8 cellular contexts compared by ENCODE assay signal in genomic region chr16:85010931-85011845, GRCh38. TPM values are rescaled to one million over a fixed set of nuclear protein-coding genes. Genes with fewer than 3 reads are reported as not detected.
DNase-seq lines count a peak whose midpoint lies in the region; ATAC-seq, FAIRE-seq and TF ChIP-seq lines count a peak whose summit lies in the region.

A gene with protein sequence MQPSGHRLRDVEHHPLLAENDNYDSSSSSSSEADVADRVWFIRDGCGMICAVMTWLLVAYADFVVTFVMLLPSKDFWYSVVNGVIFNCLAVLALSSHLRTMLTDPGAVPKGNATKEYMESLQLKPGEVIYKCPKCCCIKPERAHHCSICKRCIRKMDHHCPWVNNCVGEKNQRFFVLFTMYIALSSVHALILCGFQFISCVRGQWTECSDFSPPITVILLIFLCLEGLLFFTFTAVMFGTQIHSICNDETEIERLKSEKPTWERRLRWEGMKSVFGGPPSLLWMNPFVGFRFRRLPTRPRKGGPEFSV (minus strand): TSS chr16:85011535. CDS start chr16:84990618, 20,917 bp downstream.

- H3K36me3 Mint-ChIP-seq in activated B cell treated with CpG ODN at 0.5 μM for 24 hours (ENCODE audit: low read depth), result peaks cover 14% of the 10 kb centered on the region

- H3K4me1 ChIP-seq in A549, result peaks cover 32% of the 10 kb centered on the region

- DNase-seq in A549 (ENCODE audit: low read depth in 1 of 2, low spot score in 1 of 2) (peak; percentile 85 to 88), NCI-H2227 (lab: John Stamatoyannopoulos, UW; ENCODE audit: unreplicated experiment) (peak; percentile 85), activated B cell treated with CpG ODN at 0.5 μM for 24 hours (peak; percentile 80), cardiac fibroblast (ENCODE audit: low read depth in 2 of 2) (peak; percentile 85 to 92), iris pigment epithelial cell (ENCODE audit: low read depth) (peak; percentile 85)
- peak; percentile 86 for DNase-seq in stimulated activated CD4-positive, alpha-beta T cell treated with anti-CD3 and anti-CD28 coated beads, Interleukin-12 subunit alpha, Interleukin-12 subunit beta, amount 100 ng/mL, for 4 hours

- TF ChIP-seq EP300 in A549 (IDR thresholded peaks at IDR 0.05), result 0 out of 5 replicates have a peak, but pooled peaks of 1 of the 2 experiments have one; percentile 20

- TF ChIP-seq CTCF in A549 (IDR thresholded peaks at IDR 0.05) (no peak), activated B cell treated with CpG ODN at 0.5 μM for 24 hours (IDR thresholded peaks at IDR 0.05) (no peak), cardiac fibroblast (IDR thresholded peaks at IDR 0.05; ENCODE audit: low read depth, low read length) (peak; percentile 1)

- H3K27me3 Mint-ChIP-seq in activated B cell treated with CpG ODN at 0.5 μM for 24 hours, result peaks cover 11% of the 10 kb centered on the region

- H3K9me3 ChIP-seq in A549, result no peaks in the 10 kb centered on the region

- CTCF ChIA-PET in A549 (lab: Yijun Ruan, JAX) (interaction anchor here (0.9 to 4.9 kb wide), 9 partner anchors 9 to 76 kb away, joined by 3 to 21 read pairs (median 3); no protein-coding TSS in a partner anchor), activated B cell treated with CpG ODN at 0.5 μM for 24 hours (lab: Charles Lee) (interaction anchor here (0.6 to 1.2 kb wide), 4 partner anchors 16 to 824 kb away, joined by 3 read pairs; partner anchors contain the start of gene TAF1C)

- TF ChIP-seq RAD21 in A549 (conservative IDR thresholded peaks at IDR 0.05 in 1 of 2, IDR thresholded peaks at IDR 0.05 in 1 of 2), result peak in 1 of 2 experiments; percentile 22; a peak in 2 of 5 replicates

- H3K4me2 ChIP-seq in A549, result peak within 1 kb of the TSS; percentile 94

- peak within 1 kb of the TSS; percentile 97 for H3K4me3 Mint-ChIP-seq in activated B cell treated with CpG ODN at 0.5 μM for 24 hours

- ATAC-seq in A549 (peak; percentile 96 to 98), GM18519 (IDR thresholded peaks at IDR 0.05; ENCODE audit: low FRiP score, unreplicated experiment) (peak; percentile 79), HG03045 (IDR thresholded peaks at IDR 0.05; ENCODE audit: unreplicated experiment) (peak; percentile 89), activated B cell treated with CpG ODN at 0.5 μM for 24 hours (ENCODE audit: low read depth) (peak; percentile 89)

- WGBS in A549 (ENCODE audit: missing lambda C conversion rate), result 1% methylated on average over 50 of the region's 86 CpGs

- TF ChIP-seq POLR2A in A549 (IDR thresholded peaks at IDR 0.05; ENCODE audit: low read length), result peak; percentile 89

- H3K27ac ChIP-seq in A549, result peak within 1 kb of the TSS; percentile 99

- no peak for FAIRE-seq in A549 (lab: Jason Lieb, UNC)

- peaks cover 38% of the 10 kb centered on the region for H3K4me1 Mint-ChIP-seq in activated B cell treated with CpG ODN at 0.5 μM for 24 hours

- H3K4me3 ChIP-seq in A549 (peak within 1 kb of the TSS; percentile 87), cardiac fibroblast (replicated peaks in 1 of 2; ENCODE audit: low read depth in 2 of 2, low read length in 2 of 2) (peak within 1 kb of the TSS; percentile 81 to 91)

- POLR2A ChIA-PET in A549 (lab: Yijun Ruan, JAX), result interaction anchor here (0.6 to 2.1 kb wide), 5 partner anchors 10 to 76 kb away, joined by 3 to 16 read pairs (median 7); partner anchors contain the start of gene KIAA0513
- POLR2A ChIA-PET in activated B cell treated with CpG ODN at 0.5 μM for 24 hours (lab: Charles Lee), result interaction anchor here (0.6 to 6.1 kb wide), 6 partner anchors 12 to 103 kb away, joined by 3 to 51 read pairs (median 4); partner anchors contain the start of gene KIAA0513

- intact Hi-C loops in activated B cell treated with CpG ODN at 0.5 μM for 24 hours (cut with micrococcal nuclease), result loop anchor here (1.0 to 5.0 kb wide), 2 partner anchors 16 to 76 kb away; partner anchors contain the start of gene KIAA0513

- peak within 1 kb of the TSS; percentile 98 for H3K27ac Mint-ChIP-seq in activated B cell treated with CpG ODN at 0.5 μM for 24 hours

- no peaks in the 10 kb centered on the region for H3K9me3 Mint-ChIP-seq in activated B cell treated with CpG ODN at 0.5 μM for 24 hours

TF ChIP-seq in A549, 52 proteins besides CTCF, POLR2A, EP300 and RAD21 (continues in another document):
- no peak for TF ChIP-seq SREBF2 (IDR thresholded peaks at IDR 0.05)
- TF ChIP-seq ELK1 (IDR thresholded peaks at IDR 0.05; ENCODE audit: low read depth, low read length), result 0 out of 2 replicates have a peak, but pooled peaks have one; percentile 27
- peak; percentile 80 for TF ChIP-seq PHF8 (IDR thresholded peaks at IDR 0.05; ENCODE audit: borderline replicate concordance, low read depth)
- no peak for TF ChIP-seq GATA3 (IDR thresholded peaks at IDR 0.05; ENCODE audit: borderline replicate concordance)
- no peak for TF ChIP-seq CBX2 (IDR thresholded peaks at IDR 0.05; ENCODE audit: borderline replicate concordance, low read depth)
- no peak for TF ChIP-seq HDAC2 (IDR thresholded peaks at IDR 0.05)
- no peak for TF ChIP-seq FOXS1 (CRISPR knock-in tag; IDR thresholded peaks at IDR 0.05)
- 0 out of 2 replicates have a peak, but pooled peaks have one; percentile 13 for TF ChIP-seq TFCP2L1 (CRISPR knock-in tag; IDR thresholded peaks at IDR 0.05)
- TF ChIP-seq, protein P1, sequence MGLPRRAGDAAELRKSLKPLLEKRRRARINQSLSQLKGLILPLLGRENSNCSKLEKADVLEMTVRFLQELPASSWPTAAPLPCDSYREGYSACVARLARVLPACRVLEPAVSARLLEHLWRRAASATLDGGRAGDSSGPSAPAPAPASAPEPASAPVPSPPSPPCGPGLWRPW (IDR thresholded peaks at IDR 0.05), result no peak
- peak; percentile 85 to 97 for TF ChIP-seq JUN (IDR thresholded peaks at IDR 0.05)
- no peak for TF ChIP-seq HMGXB4 (CRISPR knock-in tag; IDR thresholded peaks at IDR 0.05; ENCODE audit: borderline replicate concordance)
- no peak for TF ChIP-seq BHLHE40 (IDR thresholded peaks at IDR 0.05; ENCODE audit: low read depth, low read length)
- TF ChIP-seq MAFK (IDR thresholded peaks at IDR 0.05; ENCODE audit: partially characterized antibody), result no peak
- peak; percentile 94; the same call in 2 of the 3 replicates for TF ChIP-seq BCL3 (IDR thresholded peaks at IDR 0.05)
- no peak for TF ChIP-seq RARB (CRISPR knock-in tag; IDR thresholded peaks at IDR 0.05)

RNA-seq across cellular contexts. Expression of the gene that starts here (rescaled TPM):
- polyA plus RNA-seq in A549 (2011; rRNA removed) (58.0 and 88.6 TPM in 2 replicates), A549 (2017; fragmentation: RNase III; extraction: RNeasy Plus Mini Kit Qiagen cat#74134 plus additional on column Dnase treatment) (39.4 to 43.7 TPM (median 42.3 TPM) in 3 replicates)
- polyA plus RNA-seq in A549 (2012; cell fraction: cytosol; rRNA removed), result 65.9 and 68.3 TPM in 2 replicates
- 54.7 and 55.5 TPM in 2 replicates for polyA plus RNA-seq in A549 (2012; cell fraction: nucleus; rRNA removed)
- polyA minus RNA-seq in A549 (2011; rRNA and poly(A)+ RNA removed), result 70.3 and 80.3 TPM in 2 replicates
- total RNA-seq in activated B cell treated with CpG ODN at 0.5 μM for 24 hours, result 24.4 and 26.9 TPM in 2 replicates

Comparison
In these comparisons a context has a peak if more than half of its experiments do, and no peak if none do; other contexts are left out.
1. Peak in every context shown above with its lines: DNase-seq, ATAC-seq, H3K4me3 ChIP-seq and H3K27ac ChIP-seq.